15 cellular contexts compared by ENCODE assay signal in genomic region chr3:53822331-53822741, GRCh38. TPM values are rescaled to one million over a fixed set of nuclear protein-coding genes. Genes with fewer than 3 reads are reported as not detected.
A peak's percentile ranks its signal among the peaks of the same experiment; 100 is the strongest.
DNase-seq lines count a peak whose midpoint lies in the region; ATAC-seq and TF ChIP-seq lines count a peak whose summit lies in the region.
"Had no signal": no experiment of that assay in that cellular context is flagged by ENCODE, and none has a peak within 500 bp of the region (broad histone marks: within the 10 kb centered on the region; RNA-seq: fewer than 3 reads in every experiment).

No MANE protein-coding gene starts in this region.

- no peaks in the 10 kb centered on the region for H3K36me3 ChIP-seq in sigmoid colon

- no peak overlapping the region for H3K27ac Mint-ChIP-seq in effector memory CD8-positive, alpha-beta T cell

- peaks cover 0 to 5% of the 10 kb centered on the region in 2 donors for H3K4me1 Mint-ChIP-seq in effector memory CD8-positive, alpha-beta T cell (ENCODE audit: low read depth in 2 of 2)

- peak overlapping the region; percentile 36 for H3K27ac ChIP-seq in angular gyrus (ENCODE audit: low read depth, low read length)
- no peak overlapping the region for H3K27ac ChIP-seq in sigmoid colon

- WGBS in sigmoid colon, 2 donors: 79 to 88% methylated on average over 14 of the region's 14 CpGs

- H3K4me1 ChIP-seq in sigmoid colon: no peaks in the 10 kb centered on the region

- DNase-seq in 8988T (peak; percentile 1), left lobe of liver (ENCODE audit: low spot score) (peak; percentile 41), sigmoid colon (peak; percentile 41), NCI-H1105 (lab: John Stamatoyannopoulos, UW) (no peak), NCI-H2029 (lab: John Stamatoyannopoulos, UW) (no peak)
- no peak for DNase-seq in effector memory CD8-positive, alpha-beta T cell
- DNase-seq: ACHN, AML-193, COR-L47, DMS153, KBM-7, NCI-H1436 treated with DMSO at 0.1 percent for 48 hours, NCI-H2081 treated with DMSO at 0.1 percent for 48 hours, NCI-H524 treated with DMSO at 0.1 percent for 48 hours had no signal

- no peak for TF ChIP-seq EP300 in sigmoid colon (IDR thresholded peaks at IDR 0.05)

- no peak overlapping the region for H3K4me3 ChIP-seq in sigmoid colon

- no peaks in the 10 kb centered on the region for H3K27me3 ChIP-seq in sigmoid colon

- TF ChIP-seq CTCF in sigmoid colon (IDR thresholded peaks at IDR 0.05): no peak

- TF ChIP-seq POLR2A in sigmoid colon (IDR thresholded peaks at IDR 0.05): no peak

- no peak for ATAC-seq in left lobe of liver
- no peak for ATAC-seq in effector memory CD8-positive, alpha-beta T cell (replicated peaks)

- no peaks in the 10 kb centered on the region for H3K9me3 ChIP-seq in sigmoid colon

- H3K4me3 Mint-ChIP-seq in effector memory CD8-positive, alpha-beta T cell: no peak overlapping the region

- intact Hi-C loops in sigmoid colon (cut with DNase I): no loop called here

- no peaks in the 10 kb centered on the region for H3K9me3 Mint-ChIP-seq in effector memory CD8-positive, alpha-beta T cell

- H3K27me3 Mint-ChIP-seq in effector memory CD8-positive, alpha-beta T cell: peaks cover 0 to 27% of the 10 kb centered on the region in 2 donors

- H3K36me3 Mint-ChIP-seq in effector memory CD8-positive, alpha-beta T cell (ENCODE audit: insufficient read depth): no peaks in the 10 kb centered on the region

RNA-seq across cellular contexts. Expression of gene CHDH, which starts 23.9 kb away (rescaled TPM):
- total RNA-seq in left lobe of liver: 44.7 TPM
- total RNA-seq in sigmoid colon: 1 to 10 TPM; 1.1 to 1.8 (median 1.7) TPM
- 1 to 10 TPM; 5.4 to 9.5 (median 6.8) TPM for polyA plus RNA-seq in sigmoid colon

RNA-seq across cellular contexts. Expression of gene IL17RB, which starts 24.0 kb away (rescaled TPM):
- total RNA-seq in left lobe of liver: 23.2 TPM
- total RNA-seq in sigmoid colon: 1 to 10 TPM; 1.1 to 2.8 (median 1.7) TPM
- 1 to 10 TPM; 1.2 to 9.0 (median 2.8) TPM for polyA plus RNA-seq in sigmoid colon

RNA-seq across cellular contexts. Expression of gene ACTR8, which starts 59.6 kb away (rescaled TPM):
- total RNA-seq in left lobe of liver: 9.9 TPM
- total RNA-seq in sigmoid colon: 10 to 100 TPM; 18.5 to 30.7 (median 20.4) TPM
- 10 to 100 TPM in 2 of 3 donors, 1 to 10 TPM in 1; 9.0 to 15.3 (median 12.9) TPM for polyA plus RNA-seq in sigmoid colon

Comparison
In these comparisons a context has a peak if more than half of its experiments do, and no peak if none do; other contexts are left out.
1. DNase-seq: peak in 8988T (single experiment), left lobe of liver (single experiment) and sigmoid colon (single experiment); none in NCI-H1105 (single experiment), NCI-H2029 (single experiment) and effector memory CD8-positive, alpha-beta T cell (0 of 3).
2. RNA of gene CHDH, which starts 23.9 kb away (total RNA-seq): 44.7 TPM in left lobe of liver (single experiment); 1.1 to 1.8 TPM in sigmoid colon; every median in the first group is over 10 times any median in the second.